17 cellular contexts compared by ENCODE assay signal in genomic region chr21:45393833-45394638, GRCh38.
"Had no signal": no experiment of that assay in that cellular context is flagged by ENCODE, and none has a peak within 500 bp of the region (broad histone marks: within the 10 kb centered on the region; RNA-seq: fewer than 3 reads in every experiment).

No MANE protein-coding gene starts in this region.

- H3K4me2 ChIP-seq: hepatocyte had no signal

- H3K9me3 ChIP-seq: gastroesophageal sphincter, pancreas, suprapubic skin, upper lobe of left lung had no signal

- H3K4me3 ChIP-seq: cardiac muscle cell, gastroesophageal sphincter, hepatocyte, pancreas, skin epidermis, suprapubic skin, upper lobe of left lung had no signal

- H3K4me1 ChIP-seq: gastroesophageal sphincter, pancreas, suprapubic skin, upper lobe of left lung had no signal

- FAIRE-seq: colon, endometrium, pancreas had no signal

- H2AFZ ChIP-seq: hepatocyte had no signal

- H3K27me3 ChIP-seq: cardiac muscle cell, hepatocyte, pancreas, upper lobe of left lung had no signal

- DNase-seq: activated CD4-positive, alpha-beta T cell treated with anti-CD3 and anti-CD28 coated beads, Interleukin-2, amount 10 ng/mL, durations not matched to agents 24 days and 14 days; activated CD4-positive, CD25-positive, alpha-beta regulatory T cell; activated CD8-positive, alpha-beta memory T cell treated with anti-CD3 and anti-CD28 coated beads, Interleukin-2, amount 50 U/mL, for 4 hours; activated CD8-positive, alpha-beta T cell treated with anti-CD3 and anti-CD28 coated beads, Interleukin-2, amount 10 ng/mL, durations not matched to agents 7 days and 5 days; activated naive CD4-positive, alpha-beta T cell treated with Interleukin-2 at 50 U/mL for 16 hours; activated T-cell treated with anti-CD3 and anti-CD28 coated beads, Interleukin-2, amount 50 U/mL, for 72 hours; stimulated activated CD4-positive, alpha-beta T cell treated with anti-CD3 and anti-CD28 coated beads, Interleukin-4, amount 100 ng/mL, for 4 hours; SW 1271 had no signal

- H3K36me3 ChIP-seq: cardiac muscle cell, gastroesophageal sphincter, pancreas, suprapubic skin, upper lobe of left lung had no signal

- H3K79me2 ChIP-seq: hepatocyte had no signal

- ATAC-seq: activated CD8-positive, alpha-beta T cell treated with anti-CD3 and anti-CD28 coated beads, Interleukin-2, amount 10 ng/mL, durations not matched to agents 7 days and 5 days; activated T-cell treated with anti-CD3 and anti-CD28 coated beads, Interleukin-2, amount 50 U/mL, for 72 hours; gastroesophageal sphincter; pancreas had no signal

- H3K27ac ChIP-seq: cardiac muscle cell, gastroesophageal sphincter, hepatocyte, pancreas, skin epidermis, suprapubic skin, upper lobe of left lung had no signal
